Comparison of ENCODE assay signal across 20 cellular contexts in the genomic region with DNA sequence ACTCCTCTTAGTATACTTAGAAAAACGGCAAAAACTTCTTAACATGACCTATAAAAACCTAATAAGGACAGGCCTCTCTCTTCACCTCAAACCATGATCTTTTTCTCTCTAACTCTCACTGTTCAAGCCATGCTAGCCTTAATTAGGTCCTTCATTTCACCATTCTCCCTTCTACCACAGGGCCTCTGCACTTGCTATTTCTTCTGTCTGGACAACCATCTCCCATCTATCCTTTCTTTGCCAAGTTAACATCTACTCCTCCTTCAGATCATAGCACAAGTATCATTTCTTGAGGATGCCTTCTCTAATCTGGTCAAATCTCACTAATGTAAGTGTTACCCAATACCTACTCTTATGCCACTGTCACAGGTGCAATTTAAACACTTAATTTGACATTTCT.
"Had no signal": no experiment of that assay in that cellular context is flagged by ENCODE, and none has a peak within 500 bp of the region (broad histone marks: within the 10 kb centered on the region; RNA-seq: fewer than 3 reads in every experiment).

No MANE protein-coding gene starts in this region.

- H3K9me3 ChIP-seq: esophagus squamous epithelium, tibial nerve had no signal

- H3K4me3 ChIP-seq: esophagus squamous epithelium, tibial nerve had no signal

- ATAC-seq: activated CD8-positive, alpha-beta memory T cell treated with anti-CD3 and anti-CD28 coated beads, Interleukin-2, amount 10 ng/mL, durations not matched to agents 7 days and 5 days; activated T-helper 17 cell treated with anti-CD3 and anti-CD28 coated beads, Interleukin-2, amount 50 U/mL, for 72 hours; naive thymus-derived CD8-positive, alpha-beta T cell; T-cell had no signal

- H3K27me3 ChIP-seq: brain microvascular endothelial cell, esophagus squamous epithelium, tibial nerve had no signal

- H3K27ac Mint-ChIP-seq: activated B cell treated with CpG ODN at 0.5 μM for 24 hours; activated CD4-positive, alpha-beta memory T cell treated with anti-CD3 and anti-CD28 coated beads for 36 hours; activated CD8-positive, alpha-beta memory T cell treated with anti-CD3 and anti-CD28 coated beads, Interleukin-2, amount 10 ng/mL, durations not matched to agents 7 days and 5 days; activated naive CD8-positive, alpha-beta T cell treated with anti-CD3 and anti-CD28 coated beads, Interleukin-2, amount 10 ng/mL, durations not matched to agents 7 days and 5 days; activated T-helper 17 cell treated with anti-CD3 and anti-CD28 coated beads, Interleukin-2, amount 50 U/mL, for 72 hours had no signal

- H3K27me3 Mint-ChIP-seq: activated B cell treated with CpG ODN at 0.5 μM for 24 hours; activated CD4-positive, alpha-beta memory T cell treated with anti-CD3 and anti-CD28 coated beads for 36 hours; activated CD8-positive, alpha-beta memory T cell treated with anti-CD3 and anti-CD28 coated beads, Interleukin-2, amount 10 ng/mL, durations not matched to agents 7 days and 5 days; activated naive CD8-positive, alpha-beta T cell treated with anti-CD3 and anti-CD28 coated beads, Interleukin-2, amount 10 ng/mL, durations not matched to agents 7 days and 5 days; activated T-helper 17 cell treated with anti-CD3 and anti-CD28 coated beads, Interleukin-2, amount 50 U/mL, for 72 hours; naive thymus-derived CD8-positive, alpha-beta T cell; T-cell had no signal

- H3K9me3 Mint-ChIP-seq: activated B cell treated with CpG ODN at 0.5 μM for 24 hours; activated T-helper 17 cell treated with anti-CD3 and anti-CD28 coated beads, Interleukin-2, amount 50 U/mL, for 72 hours had no signal

- H3K4me3 Mint-ChIP-seq: activated B cell treated with CpG ODN at 0.5 μM for 24 hours; activated CD4-positive, alpha-beta memory T cell treated with anti-CD3 and anti-CD28 coated beads for 36 hours; activated CD8-positive, alpha-beta memory T cell treated with anti-CD3 and anti-CD28 coated beads, Interleukin-2, amount 10 ng/mL, durations not matched to agents 7 days and 5 days; activated naive CD8-positive, alpha-beta T cell treated with anti-CD3 and anti-CD28 coated beads, Interleukin-2, amount 10 ng/mL, durations not matched to agents 7 days and 5 days; activated T-helper 17 cell treated with anti-CD3 and anti-CD28 coated beads, Interleukin-2, amount 50 U/mL, for 72 hours; naive thymus-derived CD8-positive, alpha-beta T cell; T-cell had no signal

- DNase-seq: activated B cell treated with CpG ODN at 0.5 μM for 24 hours; activated CD4-positive, alpha-beta memory T cell treated with anti-CD3 and anti-CD28 coated beads for 36 hours; activated CD4-positive, alpha-beta T cell treated with anti-CD3 and anti-CD28 coated beads for 4 hours; activated CD8-positive, alpha-beta memory T cell treated with anti-CD3 and anti-CD28 coated beads, Interleukin-2, amount 10 ng/mL, durations not matched to agents 7 days and 5 days; activated naive CD4-positive, alpha-beta T cell; activated naive CD8-positive, alpha-beta T cell treated with anti-CD3 and anti-CD28 coated beads, Interleukin-2, amount 10 ng/mL, durations not matched to agents 7 days and 5 days; brain microvascular endothelial cell; dermis blood vessel endothelial cell; effector memory CD4-positive, alpha-beta T cell; esophagus squamous epithelium; mesendoderm; naive thymus-derived CD8-positive, alpha-beta T cell; posterior cingulate gyrus; retina; stimulated activated CD4-positive, alpha-beta T cell treated with anti-CD3 and anti-CD28 coated beads, Interleukin-2, amount 100 ng/mL, for 24 hours; stimulated activated naive CD4-positive, alpha-beta T cell treated with Interleukin-2 at 50 U/mL for 16 hours; substantia nigra; T-cell had no signal

- H3K36me3 ChIP-seq: brain microvascular endothelial cell had no signal
